8 cellular contexts compared by ENCODE assay signal in the genomic region with DNA sequence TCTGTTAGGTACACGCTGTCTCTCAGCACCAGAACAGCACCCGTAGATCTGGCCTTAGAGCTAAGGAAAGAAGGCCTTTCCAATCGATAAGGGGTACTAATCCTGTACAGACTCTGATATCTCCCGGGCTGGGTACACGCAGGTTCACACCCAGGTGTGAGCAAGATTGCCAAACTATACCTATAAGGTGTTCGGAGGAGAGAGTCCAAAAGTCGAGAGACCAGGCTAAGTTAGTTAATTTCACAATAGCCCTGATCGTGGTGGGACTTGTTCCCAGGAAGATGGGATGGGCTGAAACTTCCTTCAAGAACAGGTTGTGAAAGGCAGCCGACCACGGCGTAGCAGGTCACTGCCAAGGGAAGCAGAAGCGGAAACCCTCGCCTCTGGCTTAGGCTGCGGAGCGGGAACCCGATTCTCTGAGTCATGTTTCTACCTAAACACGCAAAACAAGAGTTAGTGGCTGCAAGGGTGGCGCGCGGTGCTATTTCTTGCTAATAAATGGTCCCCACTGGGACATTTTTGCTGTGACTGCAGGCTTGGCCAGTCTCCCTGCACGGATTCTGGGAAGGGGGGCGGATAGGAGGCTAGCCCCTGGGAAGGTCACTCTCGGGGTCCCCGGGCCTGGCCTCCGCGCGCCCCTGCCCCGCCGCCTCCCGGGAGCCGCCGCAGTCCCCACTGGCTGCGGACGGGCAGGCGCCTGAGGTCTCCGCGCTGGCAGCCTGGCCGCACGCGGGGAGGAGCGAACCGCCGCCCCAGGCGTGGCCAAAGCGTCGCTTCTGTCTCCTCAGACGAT.
DNase-seq lines count a peak whose midpoint lies in the region; ATAC-seq and TF ChIP-seq lines count a peak whose summit lies in the region.

No MANE protein-coding gene starts in this region.

- no peak for TF ChIP-seq POLR2A in suprapubic skin (IDR thresholded peaks at IDR 0.05)

- H3K9me3 Mint-ChIP-seq in CD8-positive, alpha-beta memory T cell, result no peaks in the 10 kb centered on the region

- no peaks in the 10 kb centered on the region for H3K4me1 Mint-ChIP-seq in CD8-positive, alpha-beta memory T cell

- peaks cover 8% of the 10 kb centered on the region for H3K27me3 ChIP-seq in CD8-positive, alpha-beta memory T cell (ENCODE audit: insufficient read depth, low read length, poor library complexity, severe bottlenecking)
- H3K27me3 ChIP-seq in suprapubic skin, result peaks cover 3% of the 10 kb centered on the region

- CTCF ChIA-PET in CD8-positive, alpha-beta memory T cell (lab: Charles Lee), result no interaction called here

- WGBS in suprapubic skin, result 13% methylated on average over 33 of the region's 47 CpGs

- POLR2A ChIA-PET in CD8-positive, alpha-beta memory T cell (lab: Charles Lee), result no interaction called here

- no peak for TF ChIP-seq EP300 in suprapubic skin (IDR thresholded peaks at IDR 0.05)

- DNase-seq in CD8-positive, alpha-beta memory T cell, result peak in 1 of 5 donors; percentile 26
- DNase-seq in SKM-1 treated with dmso at 0.1 percent for 144 hours (lab: John Stamatoyannopoulos, UW; ENCODE audit: unreplicated experiment) (peak; percentile 57), dermis blood vessel endothelial cell (peak; percentile 9), medulla oblongata (ENCODE audit: extremely low spot score) (peak; percentile 3), suprapubic skin (ENCODE audit: low spot score in 2 of 2) (peak in 1 of 2 donors; percentile 71), HuH-7 (ENCODE audit: low spot score) (no peak), NCI-H2081 treated with DMSO at 0.1 percent for 48 hours (lab: John Stamatoyannopoulos, UW) (no peak)

- peaks cover 15 to 60% of the 10 kb centered on the region in 2 donors for H3K27me3 Mint-ChIP-seq in CD8-positive, alpha-beta memory T cell

- TF ChIP-seq CTCF in suprapubic skin (IDR thresholded peaks at IDR 0.05), result no peak

- H3K9me3 ChIP-seq in CD8-positive, alpha-beta memory T cell (ENCODE audit: low read length), result no peaks in the 10 kb centered on the region
- H3K9me3 ChIP-seq in suprapubic skin, result no peaks in the 10 kb centered on the region

- peak overlapping the region in 4 of 7 donors; percentile 21 to 33 (median 31) for H3K4me3 Mint-ChIP-seq in CD8-positive, alpha-beta memory T cell

- H3K27ac Mint-ChIP-seq in CD8-positive, alpha-beta memory T cell, result peak overlapping the region in 1 of 8 donors; percentile 3

- H3K4me1 ChIP-seq in CD8-positive, alpha-beta memory T cell (ENCODE audit: insufficient read depth, low read length), result peaks cover 5% of the 10 kb centered on the region
- H3K4me1 ChIP-seq in suprapubic skin, result peaks cover 4% of the 10 kb centered on the region

- H3K36me3 Mint-ChIP-seq in CD8-positive, alpha-beta memory T cell, result no peaks in the 10 kb centered on the region

- peak overlapping the region; percentile 38 for H3K4me3 ChIP-seq in CD8-positive, alpha-beta memory T cell (ENCODE audit: low read length)
- peak overlapping the region; percentile 52 for H3K4me3 ChIP-seq in suprapubic skin

- no peaks in the 10 kb centered on the region for H3K36me3 ChIP-seq in CD8-positive, alpha-beta memory T cell (ENCODE audit: insufficient read depth, low read length)
- H3K36me3 ChIP-seq in suprapubic skin, result no peaks in the 10 kb centered on the region

- H3K27ac ChIP-seq in CD8-positive, alpha-beta memory T cell (ENCODE audit: low read depth, low read length), result no peak overlapping the region
- peak overlapping the region; percentile 59 for H3K27ac ChIP-seq in suprapubic skin

- peak; percentile 55 for ATAC-seq in HG02588 (IDR thresholded peaks at IDR 0.05; ENCODE audit: unreplicated experiment)

Comparison
In these comparisons a context has a peak if more than half of its experiments do, and no peak if none do; other contexts are left out.
1. DNase-seq: peak in SKM-1 treated with dmso at 0.1 percent for 144 hours (single experiment), dermis blood vessel endothelial cell (single experiment) and medulla oblongata (single experiment); none in HuH-7 (single experiment) and NCI-H2081 treated with DMSO at 0.1 percent for 48 hours (single experiment).